Comparison of ENCODE assay signal across 30 cellular contexts in the genomic region with DNA sequence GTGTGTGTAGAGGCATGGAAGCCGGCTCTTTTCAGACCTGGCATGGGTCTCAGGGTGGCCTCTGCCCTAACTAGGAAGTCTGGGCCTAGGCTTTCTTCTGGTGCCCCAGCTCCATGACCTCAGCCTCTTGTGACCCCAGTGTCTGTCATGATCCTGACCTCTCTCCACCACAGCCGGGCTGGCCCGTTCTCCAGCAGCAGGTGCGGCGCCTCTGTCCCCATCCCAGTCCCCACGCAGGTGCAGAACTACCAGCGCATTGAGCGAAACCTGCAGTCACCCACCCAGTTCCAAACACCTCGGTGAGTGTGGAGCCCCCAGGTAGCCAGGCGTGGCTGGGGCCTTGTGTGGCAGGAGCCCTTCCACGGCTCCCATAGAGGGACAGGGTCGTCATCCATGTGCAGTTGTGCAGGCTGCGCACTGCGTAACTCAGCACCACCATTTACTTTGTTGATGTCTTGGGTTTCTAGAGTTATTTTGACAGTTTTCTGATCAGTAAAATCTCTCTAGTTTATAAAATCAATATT.
"Had no signal": no experiment of that assay in that cellular context is flagged by ENCODE, and none has a peak within 500 bp of the region (broad histone marks: within the 10 kb centered on the region; RNA-seq: fewer than 3 reads in every experiment).

No MANE protein-coding gene starts in this region.

- H3K9me3 ChIP-seq: esophagus muscularis mucosa, gastrocnemius medialis had no signal

- H3K4me1 ChIP-seq: foreskin keratinocyte had no signal

- FAIRE-seq: astrocyte, bronchial epithelial cell, colon had no signal

- H3K4me3 ChIP-seq: esophagus muscularis mucosa, gastrocnemius medialis had no signal

- H3K27ac ChIP-seq: brain microvascular endothelial cell, esophagus muscularis mucosa, foreskin keratinocyte, gastrocnemius medialis, WERI-Rb-1 had no signal

- DNase-seq: activated B cell treated with CpG ODN at 0.5 μM for 24 hours; activated CD4-positive, alpha-beta T cell treated with anti-CD3 and anti-CD28 coated beads for 48 hours; activated CD4-positive, alpha-beta T cell treated with anti-CD3 and anti-CD28 coated beads, Interleukin-2, amount 50 U/mL, for 1 hour; activated CD4-positive, alpha-beta T cell treated with anti-CD3 and anti-CD28 coated beads, Interleukin-2, amount 50 U/mL, for 48 hours; activated CD8-positive, alpha-beta memory T cell treated with anti-CD3 and anti-CD28 coated beads for 24 hours; activated CD8-positive, alpha-beta T cell treated with anti-CD3 and anti-CD28 coated beads for 36 hours; activated effector memory CD4-positive, alpha-beta T cell treated with anti-CD3 and anti-CD28 coated beads, Interleukin-2, amount 50 U/mL, for 16 hours; activated naive CD4-positive, alpha-beta T cell treated with anti-CD3 and anti-CD28 coated beads, Interleukin-2, amount 50 U/mL, for 16 hours; activated T-cell treated with anti-CD3 and anti-CD28 coated beads, Interleukin-2, amount 50 U/mL, for 1 hour; activated T-cell treated with anti-CD3 and anti-CD28 coated beads, Interleukin-2, amount 50 U/mL, for 48 hours; amniotic stem cell; anterior cingulate cortex; brain microvascular endothelial cell; caudate nucleus; cortex of kidney; dermis blood vessel endothelial cell; effector CD4-positive, alpha-beta T cell; effector memory CD8-positive, alpha-beta T cell; erythroblast; foreskin keratinocyte; gastrocnemius medialis; T-helper 1 cell; T-helper 17 cell; T1000; WERI-Rb-1 had no signal

- H3K27me3 ChIP-seq: brain microvascular endothelial cell, esophagus muscularis mucosa, foreskin keratinocyte, gastrocnemius medialis had no signal

- ATAC-seq: activated CD4-positive, CD25-positive, alpha-beta regulatory T cell treated with anti-CD3 and anti-CD28 coated beads, Interleukin-2, amount 50 U/mL, for 24 hours; activated CD8-positive, alpha-beta T cell treated with anti-CD3 and anti-CD28 coated beads for 36 hours; effector memory CD8-positive, alpha-beta T cell; foreskin keratinocyte; gastrocnemius medialis; T-helper 17 cell had no signal
